Comparison of ENCODE assay signal across 20 cellular contexts in genomic region chr4:77578145-77578544, GRCh38. TPM values are rescaled to one million over a fixed set of nuclear protein-coding genes. Genes with fewer than 3 reads are reported as not detected.
DNase-seq lines count a peak whose midpoint lies in the region; ATAC-seq and TF ChIP-seq lines count a peak whose summit lies in the region.
"Had no signal": no experiment of that assay in that cellular context is flagged by ENCODE, and none has a peak within 500 bp of the region (broad histone marks: within the 10 kb centered on the region; RNA-seq: fewer than 3 reads in every experiment).

No MANE protein-coding gene starts in this region.

- peak; percentile 42 for TF ChIP-seq CTCF in DND-41 (IDR thresholded peaks at IDR 0.05; ENCODE audit: borderline replicate concordance, extremely low read depth, low read length, poor library complexity, severe bottlenecking)
- TF ChIP-seq CTCF in WTC11 (IDR thresholded peaks at IDR 0.05): no peak; the same call in 1 of the 2 replicates
- TF ChIP-seq CTCF in nephron progenitor cell (IDR thresholded peaks at IDR 0.05): no peak

- DNase-seq in DND-41 (no peak), H7 (peak; percentile 28), WTC11 (ENCODE audit: low spot score) (peak; percentile 16), nephron progenitor cell (no peak), NCI-H446 (lab: John Stamatoyannopoulos, UW) (no peak), NCI-H524 (lab: John Stamatoyannopoulos, UW) (no peak), T-helper 1 cell (no peak)
- DNase-seq in activated CD8-positive, alpha-beta memory T cell treated with anti-CD3 and anti-CD28 coated beads, Interleukin-2, amount 50 U/mL, for 4 hours: no peak
- DNase-seq: activated CD4-positive, alpha-beta T cell treated with anti-CD3 and anti-CD28 coated beads, Interleukin-2, amount 50 U/mL, for 4 hours; activated T-cell treated with anti-CD3 and anti-CD28 coated beads, Interleukin-2, amount 50 U/mL, for 4 hours; body of pancreas; immature natural killer cell; MV-4-11; NCI-H2081; NCI-H69; T-cell; testis had no signal

- no peaks in the 10 kb centered on the region for H3K9me3 ChIP-seq in DND-41 (ENCODE audit: insufficient read depth, low read length, severe bottlenecking)
- H3K9me3 ChIP-seq: body of pancreas, testis had no signal

- H3K9ac ChIP-seq in DND-41 (ENCODE audit: low read depth, low read length): no peak overlapping the region
- H3K9ac ChIP-seq: BLaER1 had no signal

- H3K4me1 Mint-ChIP-seq in WTC11 (no peaks in the 10 kb centered on the region), nephron progenitor cell (no peaks in the 10 kb centered on the region)
- H3K4me1 Mint-ChIP-seq: immature natural killer cell, T-cell had no signal

- H3K27ac Mint-ChIP-seq in WTC11: no peak overlapping the region
- H3K27ac Mint-ChIP-seq in nephron progenitor cell: peak overlapping the region; percentile 13
- H3K27ac Mint-ChIP-seq: activated naive CD4-positive, alpha-beta T cell treated with anti-CD3 and anti-CD28 coated beads, Interleukin-2, amount 50 U/mL, for 24 hours; dendritic cell treated with granulocyte-macrophage colony-stimulating factor and Interleukin-4, amounts not matched to agents 40 ng/mL and 50 ng/mL, for 4 days; immature natural killer cell; T-cell had no signal

- H3K4me3 ChIP-seq in DND-41 (ENCODE audit: low read depth in 1 of 2, low read length in 2 of 2): no peak overlapping the region
- H3K4me3 ChIP-seq in H7 (ENCODE audit: insufficient read depth, low read depth, low read length): no peak overlapping the region
- H3K4me3 ChIP-seq: BLaER1, body of pancreas, testis had no signal

- H3K4me2 ChIP-seq in DND-41 (ENCODE audit: insufficient read depth, low read length): no peak overlapping the region
- H3K4me2 ChIP-seq: BLaER1 had no signal

- H3K79me2 ChIP-seq in DND-41 (ENCODE audit: insufficient read depth, low read length): no peaks in the 10 kb centered on the region

- H3K27me3 Mint-ChIP-seq in WTC11 (ENCODE audit: low read depth) (no peaks in the 10 kb centered on the region; the same call in 1 of the 2 replicates), nephron progenitor cell (ENCODE audit: low read depth, poor library complexity) (peaks cover 5% of the 10 kb centered on the region)
- H3K27me3 Mint-ChIP-seq: dendritic cell treated with granulocyte-macrophage colony-stimulating factor and Interleukin-4, amounts not matched to agents 40 ng/mL and 50 ng/mL, for 4 days had no signal

- H3K9me3 Mint-ChIP-seq in WTC11 (peaks cover 34% of the 10 kb centered on the region), nephron progenitor cell (peaks cover 14% of the 10 kb centered on the region)
- H3K9me3 Mint-ChIP-seq: activated naive CD4-positive, alpha-beta T cell treated with anti-CD3 and anti-CD28 coated beads, Interleukin-2, amount 50 U/mL, for 24 hours; T-cell had no signal

- ATAC-seq in DND-41 (ENCODE audit: insufficient read depth, low read depth) (no peak), WTC11 (peak; percentile 51)
- ATAC-seq: activated T-cell treated with anti-CD3 and anti-CD28 coated beads, Interleukin-2, amount 50 U/mL, for 4 hours; body of pancreas; T-cell had no signal

- H3K4me1 ChIP-seq in DND-41 (ENCODE audit: insufficient read depth, low read length): no peaks in the 10 kb centered on the region
- H3K4me1 ChIP-seq: BLaER1, testis had no signal

- H2AFZ ChIP-seq in DND-41 (ENCODE audit: low read depth, low read length): no peak overlapping the region

- H3K36me3 ChIP-seq in DND-41 (ENCODE audit: insufficient read depth, low read length) (no peaks in the 10 kb centered on the region), H7 (replicated peaks; ENCODE audit: control insufficient read depth, insufficient read depth, low read length) (no peaks in the 10 kb centered on the region)
- H3K36me3 ChIP-seq: BLaER1 had no signal

- H3K27me3 ChIP-seq in DND-41 (ENCODE audit: insufficient read depth, low read length, poor library complexity) (no peaks in the 10 kb centered on the region), H7 (ENCODE audit: control insufficient read depth, insufficient read depth, low read length) (no peaks in the 10 kb centered on the region)
- H3K27me3 ChIP-seq: BLaER1, body of pancreas, testis had no signal

- POLR2A ChIA-PET in WTC11 (lab: Charles Lee): no interaction called here

- CTCF ChIA-PET in WTC11 (lab: Charles Lee): interaction anchor here (0.6 to 1.5 kb wide), 13 partner anchors 9 to 120 kb away, joined by 3 to 7 read pairs (median 4); no protein-coding TSS in a partner anchor

- no peaks in the 10 kb centered on the region for H4K20me1 ChIP-seq in DND-41 (ENCODE audit: insufficient read depth, low read length)
- H4K20me1 ChIP-seq: BLaER1 had no signal

- no peak overlapping the region for H3K27ac ChIP-seq in DND-41 (ENCODE audit: low read length)
- H3K27ac ChIP-seq: BLaER1, body of pancreas, testis had no signal

- H3K4me3 Mint-ChIP-seq in WTC11: no peak overlapping the region
- no peak overlapping the region for H3K4me3 Mint-ChIP-seq in nephron progenitor cell
- H3K4me3 Mint-ChIP-seq: activated naive CD4-positive, alpha-beta T cell treated with anti-CD3 and anti-CD28 coated beads, Interleukin-2, amount 50 U/mL, for 24 hours; activated T-cell treated with anti-CD3 and anti-CD28 coated beads, Interleukin-2, amount 50 U/mL, for 4 hours; dendritic cell treated with granulocyte-macrophage colony-stimulating factor and Interleukin-4, amounts not matched to agents 40 ng/mL and 50 ng/mL, for 4 days; immature natural killer cell; T-cell had no signal

- peaks cover 9% of the 10 kb centered on the region for H3K36me3 Mint-ChIP-seq in WTC11
- no peaks in the 10 kb centered on the region for H3K36me3 Mint-ChIP-seq in nephron progenitor cell (ENCODE audit: low read depth)
- H3K36me3 Mint-ChIP-seq: immature natural killer cell, T-cell had no signal

TF ChIP-seq in WTC11, 78 proteins besides CTCF, POLR2A, EP300 and RAD21 (continues in another document):
- no peak for TF ChIP-seq STAT6 (CRISPR knock-in tag; conservative IDR thresholded peaks at IDR 0.05; ENCODE audit: low read depth)
- no peak for TF ChIP-seq ATF1 (CRISPR knock-in tag; IDR thresholded peaks at IDR 0.05)
- no peak for TF ChIP-seq USF1 (CRISPR knock-in tag; IDR thresholded peaks at IDR 0.05)
- no peak for TF ChIP-seq ESRRA (CRISPR knock-in tag; IDR thresholded peaks at IDR 0.05; ENCODE audit: borderline replicate concordance)
- TF ChIP-seq HMGA2 (CRISPR knock-in tag; IDR thresholded peaks at IDR 0.05): no peak
- no peak for TF ChIP-seq USF2 (CRISPR knock-in tag; IDR thresholded peaks at IDR 0.05)
- TF ChIP-seq E2F4 (CRISPR knock-in tag; IDR thresholded peaks at IDR 0.05; ENCODE audit: borderline replicate concordance, low read depth): no peak
- no peak for TF ChIP-seq GABPB1 (CRISPR knock-in tag; IDR thresholded peaks at IDR 0.05)
- no peak for TF ChIP-seq TEAD1 (CRISPR knock-in tag; IDR thresholded peaks at IDR 0.05)
- no peak for TF ChIP-seq FOXP1 (CRISPR knock-in tag; IDR thresholded peaks at IDR 0.05; ENCODE audit: borderline replicate concordance)
- no peak for TF ChIP-seq ZNF416 (CRISPR knock-in tag; IDR thresholded peaks at IDR 0.05)

RNA-seq across cellular contexts. Expression of gene CXCL13, which starts 27.5 kb away (rescaled TPM):
- total RNA-seq in H7 (2014; rRNA removed; shearing (Covaris generic)): not detected in 2 replicates
- total RNA-seq in WTC11 (2021): not detected in 3 replicates
- total RNA-seq: body of pancreas had no signal

Comparison
In these comparisons a context has a peak if more than half of its experiments do, and no peak if none do; other contexts are left out.
1. DNase-seq: peak in H7 (single experiment) and WTC11 (single experiment); none in DND-41 (single experiment), nephron progenitor cell (single experiment), NCI-H446 (0 of 2), NCI-H524 (0 of 2), activated CD8-positive, alpha-beta memory T cell treated with anti-CD3 and anti-CD28 coated beads, Interleukin-2, amount 50 U/mL, for 4 hours (single experiment) and T-helper 1 cell (0 of 5).